ENCODE assay signal across 11 cellular contexts in genomic region chr3:23455084-23455483, GRCh38.
DNase-seq lines count a peak whose midpoint lies in the region; ATAC-seq lines count a peak whose summit lies in the region.
"Had no signal": no experiment of that assay in that cellular context is flagged by ENCODE, and none has a peak within 500 bp of the region (broad histone marks: within the 10 kb centered on the region; RNA-seq: fewer than 3 reads in every experiment).

No MANE protein-coding gene starts in this region.

- ATAC-seq in GM21447 (IDR thresholded peaks at IDR 0.05; ENCODE audit: unreplicated experiment): no peak
- ATAC-seq: activated naive CD8-positive, alpha-beta T cell treated with anti-CD3 and anti-CD28 coated beads, Interleukin-2, amount 50 U/mL, for 24 hours had no signal

- DNase-seq in CD1c-positive myeloid dendritic cell (ENCODE audit: extremely low spot score) (peak; percentile 14), KBM-7 (peak; percentile 54), amniotic epithelial cell (ENCODE audit: low read depth) (peak; percentile 78), hepatic stellate cell (ENCODE audit: low spot score) (peak; percentile 16), T-helper 2 cell (no peak), NAMALWA (ENCODE audit: low spot score) (no peak), DMS 273 treated with DMSO at 0.1 percent for 48 hours (lab: John Stamatoyannopoulos, UW) (no peak)
- DNase-seq: activated naive CD8-positive, alpha-beta T cell treated with anti-CD3 and anti-CD28 coated beads, Interleukin-2, amount 50 U/mL, for 24 hours; NCI-H187 treated with DMSO at 0.1 percent for 48 hours; stimulated activated naive B cell treated with anti-CD40 and anti-IgM and Interleukin-4, amounts not matched to agents 10 μg/mL and 1 μg/mL and 100 μg/mL, for 72 hours had no signal

- in situ Hi-C loops in KBM-7 (cut with MboI; ENCODE audit: low pct_unique_long_range_greater_than_20kb, low sequenced_read_pairs): no loop called here

Comparison
In these comparisons a context has a peak if more than half of its experiments do, and no peak if none do; other contexts are left out.
1. DNase-seq: peak in CD1c-positive myeloid dendritic cell (single experiment), KBM-7 (single experiment), amniotic epithelial cell (single experiment) and hepatic stellate cell (single experiment); none in T-helper 2 cell (0 of 5), NAMALWA (single experiment) and DMS 273 treated with DMSO at 0.1 percent for 48 hours (single experiment).